ENCODE assay signal across 20 cellular contexts in genomic region chr2:237218756-237219155, GRCh38.
DNase-seq lines count a peak whose midpoint lies in the region; ATAC-seq and TF ChIP-seq lines count a peak whose summit lies in the region.
"Had no signal": no experiment of that assay in that cellular context is flagged by ENCODE, and none has a peak within 500 bp of the region (broad histone marks: within the 10 kb centered on the region; RNA-seq: fewer than 3 reads in every experiment).

No MANE protein-coding gene starts in this region.

- H3K27ac ChIP-seq in SK-N-MC (peak overlapping the region; percentile 100), uterus (peak overlapping the region; percentile 64 to 65)
- H3K27ac ChIP-seq: 22Rv1, PC-9, prostate gland, SJCRH30 had no signal

- H3K4me3 Mint-ChIP-seq in activated CD4-positive, alpha-beta T cell treated with anti-CD3 and anti-CD28 coated beads, Interleukin-2, amount 10 ng/mL, durations not matched to agents 7 days and 5 days: no peak overlapping the region
- H3K4me3 Mint-ChIP-seq: activated naive CD8-positive, alpha-beta T cell treated with anti-CD3 and anti-CD28 coated beads for 36 hours had no signal

- no peak for TF ChIP-seq POLR2A in uterus (IDR thresholded peaks at IDR 0.05)

- no peaks in the 10 kb centered on the region for H3K27me3 ChIP-seq in uterus
- H3K27me3 ChIP-seq: SJCRH30 had no signal

- H3K4me3 ChIP-seq in SK-N-MC (peak overlapping the region; percentile 71), fibroblast of the aortic adventitia (ENCODE audit: low read depth, low read length) (no peak overlapping the region), uterus (no peak overlapping the region)
- H3K4me3 ChIP-seq: PC-9, prostate gland, SJCRH30 had no signal

- H3K27ac Mint-ChIP-seq in activated CD4-positive, alpha-beta T cell treated with anti-CD3 and anti-CD28 coated beads, Interleukin-2, amount 10 ng/mL, durations not matched to agents 7 days and 5 days: no peak overlapping the region
- H3K27ac Mint-ChIP-seq: activated naive CD8-positive, alpha-beta T cell treated with anti-CD3 and anti-CD28 coated beads for 36 hours; activated T-helper 2 cell treated with anti-CD3 and anti-CD28 coated beads, Interferon-gamma antibody, Interleukin-2, Interleukin-4, amounts not matched to agents 10 μg/mL and 5 μg/mL and 100 μg/mL, durations not matched to agents 14 hours and 24 hours and 36 hours had no signal

- H3K4me1 Mint-ChIP-seq in activated CD4-positive, alpha-beta T cell treated with anti-CD3 and anti-CD28 coated beads, Interleukin-2, amount 10 ng/mL, durations not matched to agents 7 days and 5 days: no peaks in the 10 kb centered on the region
- H3K4me1 Mint-ChIP-seq: activated naive CD8-positive, alpha-beta T cell treated with anti-CD3 and anti-CD28 coated beads for 36 hours had no signal

- no peaks in the 10 kb centered on the region for H3K9me3 ChIP-seq in SK-N-MC (ENCODE audit: low read depth, low read length)
- H3K9me3 ChIP-seq in uterus: no peaks in the 10 kb centered on the region
- H3K9me3 ChIP-seq: prostate gland had no signal

- no peaks in the 10 kb centered on the region for H3K9me3 Mint-ChIP-seq in activated CD4-positive, alpha-beta T cell treated with anti-CD3 and anti-CD28 coated beads, Interleukin-2, amount 10 ng/mL, durations not matched to agents 7 days and 5 days
- H3K9me3 Mint-ChIP-seq: activated naive CD8-positive, alpha-beta T cell treated with anti-CD3 and anti-CD28 coated beads for 36 hours; activated T-helper 2 cell treated with anti-CD3 and anti-CD28 coated beads, Interferon-gamma antibody, Interleukin-2, Interleukin-4, amounts not matched to agents 10 μg/mL and 5 μg/mL and 100 μg/mL, durations not matched to agents 14 hours and 24 hours and 36 hours had no signal

- H3K36me3 Mint-ChIP-seq in activated CD4-positive, alpha-beta T cell treated with anti-CD3 and anti-CD28 coated beads, Interleukin-2, amount 10 ng/mL, durations not matched to agents 7 days and 5 days (ENCODE audit: low read depth): no peaks in the 10 kb centered on the region
- H3K36me3 Mint-ChIP-seq: activated naive CD8-positive, alpha-beta T cell treated with anti-CD3 and anti-CD28 coated beads for 36 hours had no signal

- no peaks in the 10 kb centered on the region for H3K36me3 ChIP-seq in SK-N-MC (ENCODE audit: insufficient read depth, low read length)
- no peaks in the 10 kb centered on the region for H3K36me3 ChIP-seq in uterus
- H3K36me3 ChIP-seq: prostate gland, SJCRH30 had no signal

- POLR2A ChIA-PET in activated CD4-positive, alpha-beta T cell treated with anti-CD3 and anti-CD28 coated beads, Interleukin-2, amount 10 ng/mL, durations not matched to agents 7 days and 5 days (lab: Charles Lee): no interaction called here

- peaks cover 4% of the 10 kb centered on the region for H3K27me3 Mint-ChIP-seq in activated CD4-positive, alpha-beta T cell treated with anti-CD3 and anti-CD28 coated beads, Interleukin-2, amount 10 ng/mL, durations not matched to agents 7 days and 5 days

- no peak for ATAC-seq in GM21825 (IDR thresholded peaks at IDR 0.05; ENCODE audit: unreplicated experiment)

- TF ChIP-seq CTCF in fibroblast of the aortic adventitia (IDR thresholded peaks at IDR 0.05; ENCODE audit: insufficient read depth, low read length) (no peak), uterus (IDR thresholded peaks at IDR 0.05) (no peak)

- DNase-seq in NCI-H446 treated with DMSO at 0.1 percent for 48 hours (lab: John Stamatoyannopoulos, UW) (peak; percentile 35), NCI-H446 (lab: John Stamatoyannopoulos, UW) (no peak), SK-N-MC (ENCODE audit: low read depth, low spot score) (peak; percentile 77), fibroblast of the aortic adventitia (ENCODE audit: low read depth) (peak; percentile 68), uterus (no peak), pons (ENCODE audit: low spot score) (no peak)
- no peak for DNase-seq in activated CD4-positive, alpha-beta T cell treated with anti-CD3 and anti-CD28 coated beads, Interleukin-2, amount 10 ng/mL, durations not matched to agents 7 days and 5 days
- DNase-seq: activated CD4-positive, alpha-beta T cell treated with anti-CD3 and anti-CD28 coated beads, Interleukin-2, amount 50 U/mL, for 4 hours; activated CD8-positive, alpha-beta memory T cell treated with anti-CD3 and anti-CD28 coated beads, Interleukin-2, amount 50 U/mL, for 48 hours; activated naive CD8-positive, alpha-beta T cell treated with anti-CD3 and anti-CD28 coated beads for 36 hours; hippocampal formation; NCI-H1048; NCI-H2029; SJCRH30; stimulated activated CD4-positive, alpha-beta T cell treated with anti-CD3 and anti-CD28 coated beads, Interleukin-1b, Interleukin-23, amount 100 ng/mL, for 48 hours had no signal

- intact Hi-C loops in uterus (cut with DNase I; ENCODE audit: low total_unique reads): no loop called here

- H3K4me1 ChIP-seq in uterus: peaks cover 0 to 8% of the 10 kb centered on the region in 2 donors
- H3K4me1 ChIP-seq: prostate gland, SJCRH30 had no signal

- CTCF ChIA-PET in activated CD4-positive, alpha-beta T cell treated with anti-CD3 and anti-CD28 coated beads, Interleukin-2, amount 10 ng/mL, durations not matched to agents 7 days and 5 days (lab: Charles Lee): no interaction called here

- H3K9ac ChIP-seq in SK-N-MC (ENCODE audit: insufficient read length): peak overlapping the region; percentile 67

Comparison
In these comparisons a context has a peak if more than half of its experiments do, and no peak if none do; other contexts are left out.
1. DNase-seq: peak in NCI-H446 treated with DMSO at 0.1 percent for 48 hours (single experiment), SK-N-MC (single experiment) and fibroblast of the aortic adventitia (single experiment); none in NCI-H446 (0 of 2), uterus (0 of 2), pons (single experiment) and activated CD4-positive, alpha-beta T cell treated with anti-CD3 and anti-CD28 coated beads, Interleukin-2, amount 10 ng/mL, durations not matched to agents 7 days and 5 days (single experiment).